14 cellular contexts compared by ENCODE assay signal in the genomic region with DNA sequence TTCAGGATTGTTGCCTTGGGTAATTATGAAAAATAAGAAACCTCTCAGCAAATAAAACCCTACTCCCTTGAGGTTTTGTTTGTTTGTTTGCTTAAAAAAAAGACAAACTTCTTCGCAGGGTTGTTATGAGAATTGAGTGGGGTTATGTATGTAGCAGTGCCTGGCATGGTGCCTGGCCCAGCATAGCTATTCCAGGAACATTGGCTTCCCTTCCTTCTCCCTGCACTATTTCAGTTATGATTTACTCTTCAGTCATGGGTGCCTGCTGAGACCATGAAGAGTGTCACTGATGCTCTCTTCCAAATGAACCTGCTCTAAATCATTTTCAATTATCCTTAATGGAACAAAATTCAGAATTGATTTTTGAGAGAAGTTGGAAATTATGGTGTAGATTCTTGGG.
DNase-seq lines count a peak whose midpoint lies in the region; ATAC-seq and TF ChIP-seq lines count a peak whose summit lies in the region.
"Had no signal": no experiment of that assay in that cellular context is flagged by ENCODE, and none has a peak within 500 bp of the region (broad histone marks: within the 10 kb centered on the region; RNA-seq: fewer than 3 reads in every experiment).

No MANE protein-coding gene starts in this region.

- ATAC-seq in body of pancreas (no peak), GM19023 (IDR thresholded peaks at IDR 0.05; ENCODE audit: unreplicated experiment) (no peak), HG02852 (IDR thresholded peaks at IDR 0.05; ENCODE audit: unreplicated experiment) (no peak)
- ATAC-seq: effector memory CD8-positive, alpha-beta T cell had no signal

- H3K4me1 ChIP-seq in body of pancreas, result no peaks in the 10 kb centered on the region
- peaks cover 0 to 66% of the 10 kb centered on the region in 2 donors for H3K4me1 ChIP-seq in right atrium auricular region
- H3K4me1 ChIP-seq in stomach, result peaks cover 0 to 70% (median 20%) of the 10 kb centered on the region in 4 donors

- no peak for TF ChIP-seq POLR2A in body of pancreas (IDR thresholded peaks at IDR 0.05)
- TF ChIP-seq POLR2A in stomach (IDR thresholded peaks at IDR 0.05), result no peak

- H3K36me3 ChIP-seq in body of pancreas (replicated peaks in 1 of 2; ENCODE audit: insufficient read depth in 1 of 2, low read depth in 2 of 2) (no peaks in the 10 kb centered on the region), right atrium auricular region (no peaks in the 10 kb centered on the region), stomach (no peaks in the 10 kb centered on the region)

- intact Hi-C loops in body of pancreas (cut with DNase I) (no loop called here), stomach (cut with DNase I; ENCODE audit: low total_unique reads) (no loop called here)

- H3K27me3 ChIP-seq in body of pancreas (no peaks in the 10 kb centered on the region), right atrium auricular region (no peaks in the 10 kb centered on the region), stomach (no peaks in the 10 kb centered on the region)

- WGBS in body of pancreas, 2 donors, result 54 to 77% methylated on average over 1 of the region's 1 CpG
- 26 to 60% (median 40%) methylated on average over 1 of the region's 1 CpG for WGBS in stomach, 5 donors

- H3K4me3 ChIP-seq in body of pancreas, result no peak overlapping the region
- no peak overlapping the region for H3K4me3 ChIP-seq in right atrium auricular region
- H3K4me3 ChIP-seq in stomach, result no peak overlapping the region

- DNase-seq in DMS79 treated with DMSO at 0.1 percent for 48 hours (lab: John Stamatoyannopoulos, UW), result peak; percentile 87
- DNase-seq in body of pancreas, result peak in 2 of 4 donors; percentile 20 to 34
- DNase-seq in right atrium auricular region (ENCODE audit: low spot score), result no peak
- DNase-seq in stomach, result no peak
- no peak for DNase-seq in NCI-H2227 (lab: John Stamatoyannopoulos, UW; ENCODE audit: unreplicated experiment)
- no peak for DNase-seq in NCI-H524 treated with DMSO at 0.1 percent for 48 hours (lab: John Stamatoyannopoulos, UW)
- DNase-seq: activated B cell treated with CpG ODN at 0.5 μM for 24 hours; Calu3; effector memory CD8-positive, alpha-beta T cell; NCI-H146; NCI-H82; stimulated activated CD4-positive, alpha-beta T cell treated with anti-CD3 and anti-CD28 coated beads, Interleukin-15, amount 100 ng/mL, for 24 hours had no signal

- H3K9me3 ChIP-seq in body of pancreas (no peaks in the 10 kb centered on the region), right atrium auricular region (no peaks in the 10 kb centered on the region), stomach (no peaks in the 10 kb centered on the region)

- peak overlapping the region in 3 of 4 donors; percentile 24 to 54 (median 34) for H3K27ac ChIP-seq in body of pancreas
- peak overlapping the region; percentile 67 to 80 for H3K27ac ChIP-seq in right atrium auricular region
- peak overlapping the region; percentile 24 to 81 (median 70) for H3K27ac ChIP-seq in stomach

- no peak for TF ChIP-seq CTCF in body of pancreas (IDR thresholded peaks at IDR 0.05)
- no peak for TF ChIP-seq CTCF in right atrium auricular region (IDR thresholded peaks at IDR 0.05)
- no peak for TF ChIP-seq CTCF in stomach (IDR thresholded peaks at IDR 0.05)

- peak; percentile 44 for TF ChIP-seq EP300 in stomach (IDR thresholded peaks at IDR 0.05)
